In the genomic region with DNA sequence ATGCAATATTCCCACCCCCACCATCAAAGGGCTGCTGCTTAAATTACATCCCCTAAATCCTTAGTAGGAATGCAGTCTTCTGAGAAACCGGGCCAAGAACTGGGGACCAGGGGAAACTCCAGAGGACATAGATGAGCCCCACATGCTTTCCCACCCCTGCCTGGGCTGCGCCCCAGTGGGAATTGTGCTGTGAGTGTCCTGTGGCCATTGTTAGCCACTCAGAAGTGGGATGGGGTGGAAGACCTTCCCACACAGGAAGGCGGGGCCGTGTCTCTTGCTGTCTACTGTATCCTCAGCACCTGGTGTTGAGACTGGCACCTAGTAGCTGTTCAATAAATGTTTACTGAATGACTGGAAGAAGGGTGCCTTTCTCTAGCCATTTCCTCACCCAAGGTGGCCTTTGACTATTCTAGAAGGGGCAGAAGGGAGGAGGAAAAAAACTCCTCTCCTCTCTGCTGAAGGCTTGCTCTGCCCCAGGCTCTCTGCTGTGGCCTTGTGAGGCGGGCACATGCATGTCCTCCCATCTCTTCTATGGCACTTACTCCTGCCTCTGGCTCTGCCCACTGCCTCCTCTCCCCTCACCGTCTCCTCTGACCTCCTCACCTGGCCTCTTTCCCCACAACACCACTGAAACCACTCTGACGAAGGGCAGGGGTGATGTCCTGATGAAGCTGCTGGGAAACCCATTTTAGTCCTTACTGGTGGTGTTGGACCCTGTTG, we compare ENCODE assay signal across 2 cellular contexts.
TF ChIP-seq lines count a peak whose summit lies in the region.

No MANE protein-coding gene starts in this region.

TF ChIP-seq in HEK293, 187 proteins besides CTCF, POLR2A, EP300 and RAD21:
- TF ChIP-seq ZFHX2 (tag by site-specific recombination; conservative IDR thresholded peaks at IDR 0.05) (0 out of 2 replicates have a peak, but pooled peaks have one; percentile 6), ZNF664 (tag by site-specific recombination; IDR thresholded peaks at IDR 0.05) (peak; percentile 77)
- TF ChIP-seq, protein P1, sequence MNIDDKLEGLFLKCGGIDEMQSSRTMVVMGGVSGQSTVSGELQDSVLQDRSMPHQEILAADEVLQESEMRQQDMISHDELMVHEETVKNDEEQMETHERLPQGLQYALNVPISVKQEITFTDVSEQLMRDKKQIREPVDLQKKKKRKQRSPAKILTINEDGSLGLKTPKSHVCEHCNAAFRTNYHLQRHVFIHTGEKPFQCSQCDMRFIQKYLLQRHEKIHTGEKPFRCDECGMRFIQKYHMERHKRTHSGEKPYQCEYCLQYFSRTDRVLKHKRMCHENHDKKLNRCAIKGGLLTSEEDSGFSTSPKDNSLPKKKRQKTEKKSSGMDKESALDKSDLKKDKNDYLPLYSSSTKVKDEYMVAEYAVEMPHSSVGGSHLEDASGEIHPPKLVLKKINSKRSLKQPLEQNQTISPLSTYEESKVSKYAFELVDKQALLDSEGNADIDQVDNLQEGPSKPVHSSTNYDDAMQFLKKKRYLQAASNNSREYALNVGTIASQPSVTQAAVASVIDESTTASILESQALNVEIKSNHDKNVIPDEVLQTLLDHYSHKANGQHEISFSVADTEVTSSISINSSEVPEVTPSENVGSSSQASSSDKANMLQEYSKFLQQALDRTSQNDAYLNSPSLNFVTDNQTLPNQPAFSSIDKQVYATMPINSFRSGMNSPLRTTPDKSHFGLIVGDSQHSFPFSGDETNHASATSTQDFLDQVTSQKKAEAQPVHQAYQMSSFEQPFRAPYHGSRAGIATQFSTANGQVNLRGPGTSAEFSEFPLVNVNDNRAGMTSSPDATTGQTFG (tag by site-specific recombination; IDR thresholded peaks at IDR 0.05; ENCODE audit: borderline replicate concordance), result no peak
TF ChIP-seq in HEK293: peak in this region for 2.

TF ChIP-seq in H1, 55 proteins besides CTCF, POLR2A, EP300 and RAD21:
- TF ChIP-seq NANOG (IDR thresholded peaks at IDR 0.05; ENCODE audit: insufficient read depth, low read depth, low read length, poor library complexity, severe bottlenecking) (no peak), CEBPB (IDR thresholded peaks at IDR 0.05; ENCODE audit: low read depth, low read length) (no peak), TBP (IDR thresholded peaks at IDR 0.05; ENCODE audit: low read depth, low read length) (no peak), POU5F1 (IDR thresholded peaks at IDR 0.05; ENCODE audit: low read depth, low read length) (no peak), SIX5 (IDR thresholded peaks at IDR 0.05; ENCODE audit: low read depth, low read length) (no peak), SP4 (IDR thresholded peaks at IDR 0.05; ENCODE audit: low read length) (no peak), NRF1 (IDR thresholded peaks at IDR 0.05; ENCODE audit: low read depth, low read length) (no peak), SAP30 (IDR thresholded peaks at IDR 0.05; ENCODE audit: insufficient read depth, insufficient replicate concordance, low read length) (no peak), ASH2L (IDR thresholded peaks at IDR 0.05; ENCODE audit: low read length) (no peak)
